Comparison of ENCODE assay signal across 23 cellular contexts in genomic region chr17:13806023-13806553, GRCh38.
"Had no signal": no experiment of that assay in that cellular context is flagged by ENCODE, and none has a peak within 500 bp of the region (broad histone marks: within the 10 kb centered on the region; RNA-seq: fewer than 3 reads in every experiment).

No MANE protein-coding gene starts in this region.

- H3K27ac Mint-ChIP-seq: activated naive CD4-positive, alpha-beta T cell treated with anti-CD3 and anti-CD28 coated beads, Interleukin-2, amount 50 U/mL, for 24 hours; activated T-cell treated with anti-CD3 and anti-CD28 coated beads, Interleukin-2, amount 50 U/mL, for 72 hours; natural killer cell treated with Interleukin-12 subunit alpha and Interleukin-12 subunit beta and Interleukin-15 and Interleukin-18, amount 100 ng/mL, for 72 hours; T-cell; T-helper 2 cell treated with Interferon-gamma antibody and Interleukin-4, amounts not matched to agents 5 μg/mL and 100 μg/mL, for 36 hours had no signal

- H3K27ac ChIP-seq: breast epithelium, epithelial cell of prostate, gastroesophageal sphincter, right lobe of liver, transverse colon had no signal

- H3K9me3 Mint-ChIP-seq: activated naive CD4-positive, alpha-beta T cell treated with anti-CD3 and anti-CD28 coated beads, Interleukin-2, amount 50 U/mL, for 24 hours; activated T-cell treated with anti-CD3 and anti-CD28 coated beads, Interleukin-2, amount 50 U/mL, for 72 hours; central memory CD8-positive, alpha-beta T cell; natural killer cell treated with Interleukin-12 subunit alpha and Interleukin-12 subunit beta and Interleukin-15 and Interleukin-18, amount 100 ng/mL, for 72 hours; T-helper 2 cell treated with Interferon-gamma antibody and Interleukin-4, amounts not matched to agents 5 μg/mL and 100 μg/mL, for 36 hours had no signal

- H3K27me3 ChIP-seq: breast epithelium, gastroesophageal sphincter, right lobe of liver, transverse colon had no signal

- H3K36me3 Mint-ChIP-seq: activated naive CD4-positive, alpha-beta T cell treated with anti-CD3 and anti-CD28 coated beads, Interleukin-2, amount 50 U/mL, for 24 hours; natural killer cell treated with Interleukin-12 subunit alpha and Interleukin-12 subunit beta and Interleukin-15 and Interleukin-18, amount 100 ng/mL, for 72 hours; T-cell had no signal

- DNase-seq: activated CD4-positive, alpha-beta T cell treated with anti-CD3 and anti-CD28 coated beads, Interleukin-2, amount 50 U/mL, for 1 hour; activated CD4-positive, CD25-positive, alpha-beta regulatory T cell treated with anti-CD3 and anti-CD28 coated beads, Interleukin-2, amount 50 U/mL, for 72 hours; activated effector memory CD4-positive, alpha-beta T cell treated with anti-CD3 and anti-CD28 coated beads, Interleukin-2, amount 50 U/mL, for 16 hours; activated T-cell treated with anti-CD3 and anti-CD28 coated beads for 4 hours; activated T-cell treated with anti-CD3 and anti-CD28 coated beads, Interleukin-2, amount 50 U/mL, for 72 hours; dermis blood vessel endothelial cell; effector CD4-positive, alpha-beta T cell; hippocampal formation; left cardiac atrium; left ventricle myocardium superior; mucosa of descending colon; right lobe of liver; stimulated activated CD4-positive, alpha-beta T cell treated with anti-CD3 and anti-CD28 coated beads, Interleukin-2, amount 100 ng/mL, for 48 hours; stimulated activated naive CD4-positive, alpha-beta T cell treated with Interleukin-2 at 50 U/mL for 16 hours; T-cell; transverse colon had no signal

- H3K4me1 ChIP-seq: breast epithelium, gastroesophageal sphincter, right lobe of liver, transverse colon had no signal

- H3K4me1 Mint-ChIP-seq: central memory CD8-positive, alpha-beta T cell had no signal

- H3K36me3 ChIP-seq: breast epithelium, gastroesophageal sphincter, right lobe of liver, transverse colon had no signal

- ATAC-seq: gastroesophageal sphincter; left cardiac atrium; left ventricle myocardium superior; mucosa of descending colon; natural killer cell treated with Interleukin-12 subunit alpha and Interleukin-12 subunit beta and Interleukin-15 and Interleukin-18, amount 100 ng/mL, for 72 hours; right lobe of liver; T-cell had no signal

- H3K4me3 ChIP-seq: breast epithelium, gastroesophageal sphincter, mucosa of descending colon, right lobe of liver, transverse colon had no signal

- H3K9me3 ChIP-seq: breast epithelium, gastroesophageal sphincter, mucosa of descending colon, right lobe of liver, transverse colon had no signal

- H3K27me3 Mint-ChIP-seq: activated naive CD4-positive, alpha-beta T cell treated with anti-CD3 and anti-CD28 coated beads, Interleukin-2, amount 50 U/mL, for 24 hours; T-cell had no signal

- H3K4me3 Mint-ChIP-seq: activated naive CD4-positive, alpha-beta T cell treated with anti-CD3 and anti-CD28 coated beads, Interleukin-2, amount 50 U/mL, for 24 hours; activated T-cell treated with anti-CD3 and anti-CD28 coated beads, Interleukin-2, amount 50 U/mL, for 72 hours; central memory CD8-positive, alpha-beta T cell; natural killer cell treated with Interleukin-12 subunit alpha and Interleukin-12 subunit beta and Interleukin-15 and Interleukin-18, amount 100 ng/mL, for 72 hours; T-cell; T-helper 2 cell treated with Interferon-gamma antibody and Interleukin-4, amounts not matched to agents 5 μg/mL and 100 μg/mL, for 36 hours had no signal
